8 cellular contexts compared by ENCODE assay signal in the genomic region with DNA sequence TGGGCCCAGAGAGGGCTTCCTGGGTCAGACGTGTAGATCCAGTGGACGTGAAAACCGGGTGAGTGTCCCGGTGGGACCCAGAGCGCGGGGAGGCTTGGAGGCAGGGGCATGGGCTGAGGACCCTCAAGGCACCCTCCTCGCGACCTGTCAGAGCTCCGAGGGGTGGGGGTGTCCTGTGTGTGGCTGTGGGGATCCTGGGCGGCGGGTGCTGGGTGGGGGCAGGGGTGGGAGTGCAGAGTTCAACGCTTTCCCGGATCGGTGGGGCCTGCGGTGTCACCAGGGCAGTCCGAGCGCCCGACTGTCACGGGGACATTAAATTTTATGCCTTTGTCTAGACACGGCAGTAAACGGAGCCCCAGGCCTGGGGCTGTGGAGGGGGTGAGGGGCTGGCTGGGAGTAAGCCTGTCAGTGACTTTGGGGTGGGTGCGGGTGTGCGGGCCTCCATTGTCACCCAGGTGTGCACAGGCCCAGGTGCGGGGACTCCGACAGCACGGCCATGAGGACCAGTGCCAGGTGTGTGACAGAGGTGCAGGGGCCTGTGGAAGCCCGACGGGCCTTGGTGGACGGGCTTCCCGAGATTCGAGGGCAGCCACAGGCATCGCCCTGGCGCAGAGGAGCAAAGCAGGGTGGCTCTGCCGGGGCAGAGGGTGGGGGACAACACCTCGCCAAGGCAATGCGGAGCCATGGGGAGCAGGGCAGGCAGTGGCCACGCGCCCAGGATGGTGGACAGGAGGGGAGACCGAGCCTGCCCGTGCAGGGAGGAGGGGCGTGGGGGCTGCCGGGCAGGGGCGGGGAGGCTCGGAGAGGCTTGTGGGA. TPM values are rescaled to one million over a fixed set of nuclear protein-coding genes. Genes with fewer than 3 reads are reported as not detected.
A peak's percentile ranks its signal among the peaks of the same experiment; 100 is the strongest.
DNase-seq lines count a peak whose midpoint lies in the region; ATAC-seq and TF ChIP-seq lines count a peak whose summit lies in the region.

No MANE protein-coding gene starts in this region.

- H3K27me3 ChIP-seq in mammary epithelial cell (ENCODE audit: insufficient read depth, low read length) (no peaks in the 10 kb centered on the region), mesenchymal stem cell (ENCODE audit: control insufficient read depth in 1 of 2, insufficient read depth in 1 of 2, low read length in 2 of 2) (peaks cover 4 to 45% of the 10 kb centered on the region in 2 experiments), aorta (ENCODE audit: control insufficient read depth in 1 of 2, insufficient read depth in 2 of 2, low read length in 1 of 2) (no peaks in the 10 kb centered on the region)

- H3K36me3 ChIP-seq in mammary epithelial cell (ENCODE audit: insufficient read depth, low read length) (no peaks in the 10 kb centered on the region), mesenchymal stem cell (ENCODE audit: control insufficient read depth in 1 of 2, insufficient read depth in 2 of 2, low read depth in 1 of 2, low read length in 2 of 2) (peaks cover 0 to 9% of the 10 kb centered on the region in 2 experiments), aorta (ENCODE audit: control insufficient read depth in 1 of 2, insufficient read depth in 2 of 2, low read length in 1 of 2) (no peaks in the 10 kb centered on the region)

- H4K20me1 ChIP-seq in mammary epithelial cell (ENCODE audit: insufficient read depth, low read length) = no peaks in the 10 kb centered on the region

- peak overlapping the region; percentile 33 to 62 (median 52) for H3K4me3 ChIP-seq in mammary epithelial cell (replicated peaks in 1 of 3; ENCODE audit: insufficient read depth in 1 of 3, low read depth in 2 of 3, low read length in 3 of 3)
- H3K4me3 ChIP-seq in mesenchymal stem cell (ENCODE audit: insufficient read depth in 1 of 2, low read depth in 1 of 2, low read length in 2 of 2) = peak overlapping the region; percentile 7 to 75
- H3K4me3 ChIP-seq in aorta (ENCODE audit: low read length in 2 of 2) = peak overlapping the region; percentile 11 to 49

- H3K79me2 ChIP-seq in mammary epithelial cell (ENCODE audit: insufficient read depth, low read length) = no peaks in the 10 kb centered on the region

- in situ Hi-C loops in mammary epithelial cell (cut with MboI; ENCODE audit: low sequenced_read_pairs in 2 of 2) = no loop called here

- CTCF ChIA-PET in mammary epithelial cell (lab: Charles Lee; ENCODE audit: low non-redundant PET) = no interaction called here

- no peak overlapping the region for H3K4ac ChIP-seq in mesenchymal stem cell (ENCODE audit: low read depth in 1 of 2, low read length in 2 of 2)

- H2AK5ac ChIP-seq in mesenchymal stem cell (ENCODE audit: low read length, severe bottlenecking) = no peak overlapping the region

- peak overlapping the region; percentile 87 for H3K4me2 ChIP-seq in mammary epithelial cell (ENCODE audit: insufficient read depth, low read depth, low read length)
- peak overlapping the region; percentile 26 for H3K4me2 ChIP-seq in mesenchymal stem cell (ENCODE audit: low read length, poor library complexity, severe bottlenecking)

- no peaks in the 10 kb centered on the region for H3K9me3 Mint-ChIP-seq in stimulated activated naive CD8-positive, alpha-beta T cell treated with anti-CD3 and anti-CD28 coated beads, Interleukin-15, Interleukin-2, amounts not matched to agents 100 ng/mL and 50 ng/mL, for 24 hours

- H4K8ac ChIP-seq in mesenchymal stem cell (ENCODE audit: low read length) = peak overlapping the region; percentile 54

- H3K27me3 Mint-ChIP-seq in stimulated activated naive CD8-positive, alpha-beta T cell treated with anti-CD3 and anti-CD28 coated beads, Interleukin-15, Interleukin-2, amounts not matched to agents 100 ng/mL and 50 ng/mL, for 24 hours = peaks cover 24% of the 10 kb centered on the region

- WGBS in mammary epithelial cell (ENCODE audit: low coverage, missing lambda C conversion rate) = 76% methylated on average over 6 of the region's 44 CpGs
- 90% methylated on average over 43 of the region's 44 CpGs for WGBS in mesenchymal stem cell
- WGBS in aorta, 2 donors = 11% methylated on average over 44 of the region's 44 CpGs

- H2AFZ ChIP-seq in mammary epithelial cell (ENCODE audit: low read depth, low read length) (peak overlapping the region; percentile 93), mesenchymal stem cell (ENCODE audit: low read depth, low read length) (peak overlapping the region; percentile 29)

- H3K27ac ChIP-seq in mammary epithelial cell (ENCODE audit: insufficient read depth, low read depth, low read length) (no peak overlapping the region), mesenchymal stem cell (ENCODE audit: low read length, poor library complexity, severe bottlenecking) (no peak overlapping the region), aorta (ENCODE audit: low read depth in 1 of 2, low read length in 2 of 2) (no peak overlapping the region)

- dilution Hi-C loops in mammary epithelial cell (cut with HindIII; ENCODE audit: low sequenced_read_pairs) = no loop called here

- H3K4me1 ChIP-seq in mammary epithelial cell (ENCODE audit: insufficient read depth, low read length) (peaks cover 22% of the 10 kb centered on the region), mesenchymal stem cell (ENCODE audit: control insufficient read depth, insufficient read depth, low read depth, low read length) (peaks cover 14% of the 10 kb centered on the region), aorta (ENCODE audit: control insufficient read depth in 1 of 2, insufficient read depth in 2 of 2, low read length in 2 of 2) (no peaks in the 10 kb centered on the region)

- H3K9ac ChIP-seq in mammary epithelial cell (ENCODE audit: insufficient read depth, low read length) (no peak overlapping the region), mesenchymal stem cell (ENCODE audit: low read length) (peak overlapping the region; percentile 79)

- peak overlapping the region in 1 of 2 experiments; percentile 51 for H3K18ac ChIP-seq in mesenchymal stem cell (ENCODE audit: low read depth in 1 of 2, low read length in 2 of 2)

- no peaks in the 10 kb centered on the region for H3K79me1 ChIP-seq in mesenchymal stem cell (replicated peaks; ENCODE audit: low read length, poor library complexity, severe bottlenecking)

- ATAC-seq in stimulated activated naive CD8-positive, alpha-beta T cell treated with anti-CD3 and anti-CD28 coated beads, Interleukin-15, Interleukin-2, amounts not matched to agents 100 U/mL and 50 U/mL, for 24 hours = no peak
- ATAC-seq in aorta (ENCODE audit: low FRiP score) = no peak

- no peak overlapping the region for H2BK120ac ChIP-seq in mesenchymal stem cell (ENCODE audit: low read depth, low read length)

- peaks cover 25% of the 10 kb centered on the region for H3K4me1 Mint-ChIP-seq in stimulated activated naive CD8-positive, alpha-beta T cell treated with anti-CD3 and anti-CD28 coated beads, Interleukin-15, Interleukin-2, amounts not matched to agents 100 ng/mL and 50 ng/mL, for 24 hours (ENCODE audit: low read depth)

- BruUV-seq in mammary epithelial cell (replicated peaks; lab: Mats Ljungman, UMichigan) = no TSS peak

- H2BK12ac ChIP-seq in mesenchymal stem cell (ENCODE audit: low read length in 2 of 2) = no peak overlapping the region

- no peak overlapping the region for H3K14ac ChIP-seq in mesenchymal stem cell (ENCODE audit: low read length in 2 of 2)

- TF ChIP-seq CTCF in mammary epithelial cell (conservative IDR thresholded peaks at IDR 0.05 in 1 of 2, IDR thresholded peaks at IDR 0.05 in 1 of 2; ENCODE audit: extremely low read depth in 1 of 2, insufficient read depth in 1 of 2, low read depth in 1 of 2, low read length in 2 of 2) = no peak

- no peak overlapping the region for H2BK15ac ChIP-seq in mesenchymal stem cell (ENCODE audit: low read depth, poor library complexity, severe bottlenecking)

- no peaks in the 10 kb centered on the region for H3K9me3 ChIP-seq in mammary epithelial cell (replicated peaks; ENCODE audit: insufficient read depth, low read length)
- no peaks in the 10 kb centered on the region for H3K9me3 ChIP-seq in mesenchymal stem cell (ENCODE audit: control insufficient read depth, low read length)
- H3K9me3 ChIP-seq in aorta (ENCODE audit: control insufficient read depth, low read length) = no peaks in the 10 kb centered on the region

- DNase-seq in stimulated activated naive CD8-positive, alpha-beta T cell treated with anti-CD3 and anti-CD28 coated beads, Interleukin-15, Interleukin-2, amounts not matched to agents 100 U/mL and 50 U/mL, for 24 hours = no peak
- DNase-seq in mammary epithelial cell (no peak), mesenchymal stem cell (no peak), aorta (no peak), NCI-H187 (lab: John Stamatoyannopoulos, UW) (no peak), dedifferentiated amniotic fluid mesenchymal stem cell (ENCODE audit: extremely low spot score) (no peak), SKM-1 (lab: John Stamatoyannopoulos, UW; ENCODE audit: unreplicated experiment) (no peak)

- H3K27ac Mint-ChIP-seq in stimulated activated naive CD8-positive, alpha-beta T cell treated with anti-CD3 and anti-CD28 coated beads, Interleukin-15, Interleukin-2, amounts not matched to agents 100 ng/mL and 50 ng/mL, for 24 hours = peak overlapping the region; percentile 61

- no peak overlapping the region for H2BK5ac ChIP-seq in mesenchymal stem cell (ENCODE audit: low read depth, low read length, poor library complexity, severe bottlenecking)

- no peaks in the 10 kb centered on the region for H3K36me3 Mint-ChIP-seq in stimulated activated naive CD8-positive, alpha-beta T cell treated with anti-CD3 and anti-CD28 coated beads, Interleukin-15, Interleukin-2, amounts not matched to agents 100 ng/mL and 50 ng/mL, for 24 hours (ENCODE audit: low read depth)

- intact Hi-C loops in mammary epithelial cell (cut with micrococcal nuclease) = loop anchor here (1.0 to 2.0 kb wide), 4 partner anchors 47 to 157 kb away; no protein-coding TSS in a partner anchor
- intact Hi-C loops in aorta (cut with DNase I) = loop anchor here (1.0 to 10.0 kb wide), 5 partner anchors 35 to 323 kb away; partner anchors contain the start of gene TEDC1 (in 1 of the 2)

- H3K4me3 Mint-ChIP-seq in stimulated activated naive CD8-positive, alpha-beta T cell treated with anti-CD3 and anti-CD28 coated beads, Interleukin-15, Interleukin-2, amounts not matched to agents 100 ng/mL and 50 ng/mL, for 24 hours = peak overlapping the region; percentile 80

- peak overlapping the region; percentile 48 for H4K91ac ChIP-seq in mesenchymal stem cell (ENCODE audit: low read length)

- no peak overlapping the region for H3K23ac ChIP-seq in mesenchymal stem cell (ENCODE audit: low read length in 2 of 2)

RNA-seq across cellular contexts. Expression of gene TMEM121, which starts 1.2 kb away (rescaled TPM):
- total RNA-seq in mammary epithelial cell (1 to 10 TPM; 2.2 to 6.0 TPM), aorta (1 to 10 TPM; 1.9 to 7.5 TPM)
- polyA plus RNA-seq in mammary epithelial cell (1.9 TPM), aorta (1 to 10 TPM in 1 of 2 donors, under 1 TPM in 1; 0.75 to 4.2 TPM)
- polyA minus RNA-seq in mammary epithelial cell = not detected
- polyA plus RNA-seq in mesenchymal stem cell (2013, experiment 1 of 2) = 0.87 TPM
- polyA plus RNA-seq in mesenchymal stem cell (2013, experiment 2 of 2) = 1.2 TPM

RNA-seq across cellular contexts. Expression of gene TEDC1, which starts 36.5 kb away (rescaled TPM):
- total RNA-seq in mammary epithelial cell (10 to 100 TPM in 1 of 2 donors, 1 to 10 TPM in 1; 3.5 to 21.3 TPM), aorta (10 to 100 TPM in 1 of 2 donors, 1 to 10 TPM in 1; 8.6 to 30.5 TPM)
- polyA plus RNA-seq in mammary epithelial cell (12.6 TPM), aorta (10 to 100 TPM in 1 of 2 donors, 1 to 10 TPM in 1; 9.6 to 33.8 TPM)
- polyA minus RNA-seq in mammary epithelial cell = 2.1 TPM
- polyA plus RNA-seq in mesenchymal stem cell (2013, experiment 1 of 2) = 2.3 TPM
- 2.5 TPM for polyA plus RNA-seq in mesenchymal stem cell (2013, experiment 2 of 2)

RNA-seq across cellular contexts. Expression of gene CRIP1, which starts 40.9 kb away (rescaled TPM):
- total RNA-seq in mammary epithelial cell (under 1 TPM; 0.50 to 0.59 TPM), aorta (100 to 1,000 TPM; 229 to 236 TPM)
- polyA plus RNA-seq in mammary epithelial cell (0.37 TPM), aorta (1,000 to 10,000 TPM in 1 of 2 donors, 100 to 1,000 TPM in 1; 740 to 1,123 TPM)
- polyA minus RNA-seq in mammary epithelial cell = not detected
- polyA plus RNA-seq in mesenchymal stem cell (2013, experiment 1 of 2) = 40.7 TPM
- polyA plus RNA-seq in mesenchymal stem cell (2013, experiment 2 of 2) = 42.6 TPM

RNA-seq across cellular contexts. Expression of gene CRIP2, which starts 53.0 kb away (rescaled TPM):
- total RNA-seq in mammary epithelial cell (100 to 1,000 TPM in 1 of 2 donors, 10 to 100 TPM in 1; 97.7 to 103 TPM), aorta (100 to 1,000 TPM; 267 to 352 TPM)
- polyA plus RNA-seq in mammary epithelial cell (120 TPM), aorta (100 to 1,000 TPM; 432 to 698 TPM)
- 52.5 TPM for polyA minus RNA-seq in mammary epithelial cell
- 120 TPM for polyA plus RNA-seq in mesenchymal stem cell (2013, experiment 1 of 2)
- 119 TPM for polyA plus RNA-seq in mesenchymal stem cell (2013, experiment 2 of 2)

Comparison
In these comparisons a context has a peak if more than half of its experiments do, and no peak if none do; other contexts are left out.
1. RNA of gene CRIP1, which starts 40.9 kb away (total RNA-seq): 229 to 236 TPM in aorta; 0.50 to 0.59 TPM in mammary epithelial cell; every median in the first group is over 100 times any median in the second.
2. Peak in every context shown above with its lines, with median percentiles within 50 percentile points of each other: H3K4me3 ChIP-seq.